ENCODE assay signal across 8 cellular contexts in genomic region chr4:15653864-15654391, GRCh38. TPM values are rescaled to one million over a fixed set of nuclear protein-coding genes. Genes with fewer than 3 reads are reported as not detected.
A peak's percentile ranks its signal among the peaks of the same experiment; 100 is the strongest.
DNase-seq lines count a peak whose midpoint lies in the region; ATAC-seq, FAIRE-seq and TF ChIP-seq lines count a peak whose summit lies in the region.

No MANE protein-coding gene starts in this region.

- peak overlapping the region; percentile 85 to 96 (median 90) for H3K4me2 ChIP-seq in BLaER1 treated with 17β-estradiol and CSF1 and Interleukin-3, amounts not matched to agents 10 nM and 100 nM
- peak overlapping the region; percentile 81 for H3K4me2 ChIP-seq in Karpas-422 (ENCODE audit: low read depth, low read length, poor library complexity, severe bottlenecking)

- H3K79me2 ChIP-seq in Karpas-422 (ENCODE audit: low read length) = peaks cover 59% of the 10 kb centered on the region

- peaks cover 11% of the 10 kb centered on the region for H3K36me3 Mint-ChIP-seq in activated CD4-positive, alpha-beta memory T cell treated with anti-CD3 and anti-CD28 coated beads, Interleukin-2, amount 10 ng/mL, durations not matched to agents 7 days and 5 days (ENCODE audit: low read depth)

- H3K4me1 ChIP-seq in BLaER1 treated with 17β-estradiol and CSF1 and Interleukin-3, amounts not matched to agents 10 nM and 100 nM = peaks cover 51 to 83% (median 67%) of the 10 kb centered on the region in 10 experiments
- H3K4me1 ChIP-seq in Karpas-422 (ENCODE audit: low read length) (peaks cover 52% of the 10 kb centered on the region), pancreas (peaks cover 17 to 51% (median 32%) of the 10 kb centered on the region in 3 donors)

- peak overlapping the region; percentile 94 to 99 (median 98) for H3K9ac ChIP-seq in BLaER1 treated with 17β-estradiol and CSF1 and Interleukin-3, amounts not matched to agents 10 nM and 100 nM
- H3K9ac ChIP-seq in Karpas-422 (ENCODE audit: low read length) = peak overlapping the region; percentile 90

- CTCF ChIA-PET in activated CD4-positive, alpha-beta memory T cell treated with anti-CD3 and anti-CD28 coated beads, Interleukin-2, amount 10 ng/mL, durations not matched to agents 7 days and 5 days (lab: Charles Lee) = interaction anchor here (1.1 to 1.3 kb wide), 2 partner anchors 103 to 182 kb away, joined by 3 to 7 read pairs; no protein-coding TSS in a partner anchor

- H4K20me1 ChIP-seq in BLaER1 treated with 17β-estradiol and CSF1 and Interleukin-3, amounts not matched to agents 10 nM and 100 nM = peaks cover 15 to 57% (median 36%) of the 10 kb centered on the region in 11 experiments; a peak in 17 of 22 replicates
- H4K20me1 ChIP-seq in Karpas-422 (ENCODE audit: insufficient read depth, low read depth, low read length) = no peaks in the 10 kb centered on the region

- no peaks in the 10 kb centered on the region for H3K9me2 ChIP-seq in Karpas-422 (replicated peaks; ENCODE audit: insufficient read depth, low read length)

- H3K36me3 ChIP-seq in BLaER1 treated with 17β-estradiol and CSF1 and Interleukin-3, amounts not matched to agents 10 nM and 100 nM = peaks cover 0 to 35% (median 8%) of the 10 kb centered on the region in 11 experiments; a peak in 12 of 22 replicates
- H3K36me3 ChIP-seq in Karpas-422 (ENCODE audit: insufficient read depth, low read length) (no peaks in the 10 kb centered on the region), pancreas (no peaks in the 10 kb centered on the region)

- H2AFZ ChIP-seq in Karpas-422 (ENCODE audit: low read length) = no peak overlapping the region

- H3K27ac ChIP-seq in BLaER1 treated with 17β-estradiol and CSF1 and Interleukin-3, amounts not matched to agents 10 nM and 100 nM = peak overlapping the region; percentile 99 to 100 (median 100)
- H3K27ac ChIP-seq in Karpas-422 (ENCODE audit: low read length) (peak overlapping the region; percentile 74), pancreas (peak overlapping the region; percentile 98 to 99 (median 98))

- peak overlapping the region; percentile 94 for H3K4me3 Mint-ChIP-seq in activated CD4-positive, alpha-beta memory T cell treated with anti-CD3 and anti-CD28 coated beads, Interleukin-2, amount 10 ng/mL, durations not matched to agents 7 days and 5 days

- no peaks in the 10 kb centered on the region for H3K27me3 Mint-ChIP-seq in activated CD4-positive, alpha-beta memory T cell treated with anti-CD3 and anti-CD28 coated beads, Interleukin-2, amount 10 ng/mL, durations not matched to agents 7 days and 5 days

- no peaks in the 10 kb centered on the region for H3K27me3 ChIP-seq in BLaER1 treated with 17β-estradiol and CSF1 and Interleukin-3, amounts not matched to agents 10 nM and 100 nM
- no peaks in the 10 kb centered on the region for H3K27me3 ChIP-seq in Karpas-422 (ENCODE audit: low read length)
- H3K27me3 ChIP-seq in pancreas = no peaks in the 10 kb centered on the region

- H3K27ac Mint-ChIP-seq in activated CD4-positive, alpha-beta memory T cell treated with anti-CD3 and anti-CD28 coated beads, Interleukin-2, amount 10 ng/mL, durations not matched to agents 7 days and 5 days = peak overlapping the region; percentile 89

- peak overlapping the region; percentile 86 to 99 (median 91) for H3K4me3 ChIP-seq in BLaER1 treated with 17β-estradiol and CSF1 and Interleukin-3, amounts not matched to agents 10 nM and 100 nM
- H3K4me3 ChIP-seq in Karpas-422 (ENCODE audit: low read length) (peak overlapping the region; percentile 94), pancreas (peak overlapping the region; percentile 56 to 78 (median 67))

- H3K9me3 ChIP-seq in BLaER1 treated with 17β-estradiol and CSF1 and Interleukin-3, amounts not matched to agents 10 nM and 100 nM (replicated peaks in 1 of 11) = 0 out of 22 replicates have a peak, but pooled peaks cover 0 to 6% (median 0%) of the 10 kb centered on the region in 11 experiments
- H3K9me3 ChIP-seq in Karpas-422 (ENCODE audit: low read length) = no peaks in the 10 kb centered on the region
- H3K9me3 ChIP-seq in pancreas = no peaks in the 10 kb centered on the region

- peaks cover 53% of the 10 kb centered on the region for H3K4me1 Mint-ChIP-seq in activated CD4-positive, alpha-beta memory T cell treated with anti-CD3 and anti-CD28 coated beads, Interleukin-2, amount 10 ng/mL, durations not matched to agents 7 days and 5 days

- no peaks in the 10 kb centered on the region for H3K9me3 Mint-ChIP-seq in activated CD4-positive, alpha-beta memory T cell treated with anti-CD3 and anti-CD28 coated beads, Interleukin-2, amount 10 ng/mL, durations not matched to agents 7 days and 5 days

- POLR2A ChIA-PET in activated CD4-positive, alpha-beta memory T cell treated with anti-CD3 and anti-CD28 coated beads, Interleukin-2, amount 10 ng/mL, durations not matched to agents 7 days and 5 days (lab: Charles Lee) = interaction anchor here (0.7 to 5.7 kb wide), 14 partner anchors 11 to 652 kb away, joined by 3 to 60 read pairs (median 5); partner anchors contain the start of genes CC2D2A, CPEB2 and FAM200B

- no peak for TF ChIP-seq CTCF in pancreas (IDR thresholded peaks at IDR 0.05)

- intact Hi-C loops in pancreas (cut with DNase I) = loop anchor here in 1 of 3 donors (5.0 kb wide), 1 partner anchor 177 kb away; no protein-coding TSS in a partner anchor

- FAIRE-seq in GM19239 (lab: Jason Lieb, UNC) = no peak
- no peak for FAIRE-seq in pancreas (lab: Jason Lieb, UNC)

- peak in 3 of 4 donors; percentile 15 to 17 (median 17) for ATAC-seq in pancreas

- peak; percentile 22 for DNase-seq in GM19239 (ENCODE audit: insufficient read length, low spot score)
- DNase-seq in Karpas-422 = peak; percentile 83
- peak; percentile 29 for DNase-seq in activated CD4-positive, alpha-beta memory T cell treated with anti-CD3 and anti-CD28 coated beads, Interleukin-2, amount 10 ng/mL, durations not matched to agents 7 days and 5 days
- DNase-seq in glomerular visceral epithelial cell (ENCODE audit: extremely low spot score) = peak; percentile 59
- no peak for DNase-seq in pancreas
- no peak for DNase-seq in ecto neural progenitor cell (ENCODE audit: low spot score)
- DNase-seq in NCI-H1694 (lab: John Stamatoyannopoulos, UW) = no peak

- 1 to 6% methylated on average over 4 of the region's 4 CpGs for WGBS in pancreas, 2 donors

RNA-seq across cellular contexts. Expression of gene FBXL5, which starts 1.2 kb away (rescaled TPM):
- total RNA-seq in Karpas-422 (2014; rRNA removed; shearing (Covaris generic); ENCODE audit: low replicate concordance) = 35.6 and 78.2 TPM in 2 replicates
- total RNA-seq in activated CD4-positive, alpha-beta memory T cell treated with anti-CD3 and anti-CD28 coated beads, Interleukin-2, amount 10 ng/mL, durations not matched to agents 7 days and 5 days = 10 to 100 TPM; 43.9 to 44.6 TPM
- 10 to 100 TPM; 26.5 to 36.4 (median 31.9) TPM for total RNA-seq in pancreas
- 10 to 100 TPM; 17.6 to 39.2 TPM for polyA plus RNA-seq in pancreas

RNA-seq across cellular contexts. Expression of gene FAM200B, which starts 27.7 kb away (rescaled TPM):
- total RNA-seq in Karpas-422 (2014; rRNA removed; shearing (Covaris generic); ENCODE audit: low replicate concordance) = 15.1 and 18.3 TPM in 2 replicates
- total RNA-seq in activated CD4-positive, alpha-beta memory T cell treated with anti-CD3 and anti-CD28 coated beads, Interleukin-2, amount 10 ng/mL, durations not matched to agents 7 days and 5 days = 10 to 100 TPM; 15.8 to 16.0 TPM
- total RNA-seq in pancreas = 10 to 100 TPM in 5 of 6 donors, 1 to 10 TPM in 1; 8.6 to 19.3 (median 13.9) TPM
- polyA plus RNA-seq in pancreas = 10 to 100 TPM; 24.8 to 36.0 TPM

RNA-seq across cellular contexts. Expression of gene BST1, which starts 48.9 kb away (rescaled TPM):
- not detected in 2 replicates for total RNA-seq in Karpas-422 (2014; rRNA removed; shearing (Covaris generic); ENCODE audit: low replicate concordance)
- under 1 TPM; 0.40 to 0.95 TPM for total RNA-seq in activated CD4-positive, alpha-beta memory T cell treated with anti-CD3 and anti-CD28 coated beads, Interleukin-2, amount 10 ng/mL, durations not matched to agents 7 days and 5 days
- 1 to 10 TPM in 2 of 6 donors, under 1 TPM in 4; 0.24 to 2.8 (median 0.41) TPM for total RNA-seq in pancreas
- polyA plus RNA-seq in pancreas = under 1 TPM; 0.49 to 0.63 TPM

Comparison
In these comparisons a context has a peak if more than half of its experiments do, and no peak if none do; other contexts are left out.
1. DNase-seq: peak in GM19239 (single experiment), Karpas-422 (single experiment), activated CD4-positive, alpha-beta memory T cell treated with anti-CD3 and anti-CD28 coated beads, Interleukin-2, amount 10 ng/mL, durations not matched to agents 7 days and 5 days (single experiment) and glomerular visceral epithelial cell (single experiment); none in pancreas (0 of 6), ecto neural progenitor cell (single experiment) and NCI-H1694 (single experiment).
2. Peak in every context shown above with its lines, with median percentiles within 50 percentile points of each other: H3K27ac ChIP-seq and H3K4me3 ChIP-seq.